ENCODE assay signal across 13 cellular contexts in the genomic region with DNA sequence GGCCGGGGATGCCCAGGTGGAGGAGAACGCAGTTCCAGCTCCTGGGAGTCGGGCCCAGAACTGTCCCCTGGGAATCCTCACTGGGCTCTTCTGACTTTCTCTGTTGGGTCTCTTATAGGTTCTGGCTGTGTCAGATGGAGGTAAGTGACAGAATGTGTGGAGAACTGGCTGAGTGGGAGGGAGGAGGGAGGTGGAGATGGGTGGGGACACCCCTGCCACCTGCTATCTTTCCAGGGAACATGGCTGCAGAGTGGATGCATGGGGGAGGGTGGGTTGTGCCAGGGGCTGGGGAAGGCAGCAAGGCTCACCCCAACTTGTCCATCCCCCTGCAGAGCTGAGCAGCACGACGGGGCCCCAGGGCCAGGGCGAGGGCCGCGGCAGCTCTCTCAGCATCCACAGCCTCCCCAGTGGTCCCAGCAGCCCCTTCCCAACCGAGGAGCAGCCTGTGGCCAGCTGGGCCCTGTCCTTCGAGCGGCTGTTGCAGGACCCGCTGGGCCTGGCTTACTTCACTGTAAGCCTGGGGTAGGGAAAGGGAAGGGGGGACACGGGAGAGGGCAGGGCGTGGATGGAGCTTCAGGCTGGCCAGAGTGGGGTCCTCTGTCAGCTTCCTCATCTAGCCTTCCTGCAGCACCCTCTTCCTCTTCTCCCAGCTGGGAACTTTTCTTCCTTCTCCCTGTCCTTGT. TPM values are rescaled to one million over a fixed set of nuclear protein-coding genes. Genes with fewer than 3 reads are reported as not detected.
DNase-seq lines count a peak whose midpoint lies in the region; ATAC-seq and TF ChIP-seq lines count a peak whose summit lies in the region.
"Had no signal": no experiment of that assay in that cellular context is flagged by ENCODE, and none has a peak within 500 bp of the region (broad histone marks: within the 10 kb centered on the region; RNA-seq: fewer than 3 reads in every experiment).

No MANE protein-coding gene starts in this region.

- WGBS in SK-N-SH (ENCODE audit: low lambda C conversion rate), result 71% methylated on average over 8 of the region's 14 CpGs

- H4K20me1 ChIP-seq in SK-N-SH (ENCODE audit: insufficient read depth), result no peaks in the 10 kb centered on the region

- H3K4me2 ChIP-seq in SK-N-SH, result peak overlapping the region; percentile 80

- H3F3A ChIP-seq in SK-N-SH (replicated peaks; ENCODE audit: insufficient read depth), result peaks cover 15% of the 10 kb centered on the region

- peak overlapping the region; percentile 89; the same call in 1 of the 2 replicates for H2AFZ ChIP-seq in SK-N-SH (ENCODE audit: low read depth)

- peak overlapping the region; percentile 79 to 93; a peak in 3 of 4 replicates for H3K27ac ChIP-seq in SK-N-SH (ENCODE audit: low read depth in 2 of 2, low read length in 1 of 2)
- peak overlapping the region; percentile 98 for H3K27ac ChIP-seq in rectal smooth muscle tissue (ENCODE audit: low read depth, low read length)

- no peak for TF ChIP-seq CTCF in SK-N-SH (IDR thresholded peaks at IDR 0.05)

- H3K9me2 ChIP-seq in SK-N-SH, result no peaks in the 10 kb centered on the region

- no peak for ATAC-seq in HG03432 (IDR thresholded peaks at IDR 0.05; ENCODE audit: unreplicated experiment)
- no peak for ATAC-seq in GM21619 (IDR thresholded peaks at IDR 0.05; ENCODE audit: unreplicated experiment)

- H3K4me1 ChIP-seq in ES-I3 (ENCODE audit: insufficient read depth, low read length), result peaks cover 32% of the 10 kb centered on the region
- H3K4me1 ChIP-seq in SK-N-SH (ENCODE audit: control insufficient read depth in 1 of 2, insufficient read depth in 2 of 2, low read depth in 1 of 2, low read length in 1 of 2), result peaks cover 11 to 40% of the 10 kb centered on the region in 2 experiments
- peaks cover 38% of the 10 kb centered on the region for H3K4me1 ChIP-seq in iPS-15b (ENCODE audit: control insufficient read depth, insufficient read depth, low read length)
- H3K4me1 ChIP-seq in rectal smooth muscle tissue (ENCODE audit: control insufficient read depth, insufficient read depth, low read length), result peaks cover 14% of the 10 kb centered on the region

- H3K4me3 ChIP-seq in SK-N-SH (ENCODE audit: low read depth in 2 of 2, low read length in 1 of 2) (no peak overlapping the region), iPS-15b (ENCODE audit: low read depth, low read length) (peak overlapping the region; percentile 77), rectal smooth muscle tissue (ENCODE audit: low read length) (peak overlapping the region; percentile 65)

- peak; percentile 63 for DNase-seq in SK-N-SH
- DNase-seq in NCI-H526 (lab: John Stamatoyannopoulos, UW), result no peak
- no peak for DNase-seq in NCI-H2029 (lab: John Stamatoyannopoulos, UW)
- DNase-seq: DMS53; effector CD4-positive, alpha-beta T cell; NCI-H226; stimulated activated CD4-positive, alpha-beta T cell treated with anti-CD3 and anti-CD28 coated beads, Interleukin-1b, Interleukin-23, amount 100 ng/mL, for 48 hours; T-helper 9 cell had no signal

- H3K36me3 ChIP-seq in ES-I3 (ENCODE audit: insufficient read depth, low read length) (no peaks in the 10 kb centered on the region), SK-N-SH (replicated peaks in 1 of 2; ENCODE audit: control insufficient read depth in 1 of 2, insufficient read depth in 2 of 2, low read length in 1 of 2) (no peaks in the 10 kb centered on the region), iPS-15b (ENCODE audit: control insufficient read depth, insufficient read depth, low read length) (peaks cover 7% of the 10 kb centered on the region), rectal smooth muscle tissue (ENCODE audit: control insufficient read depth, insufficient read depth, low read length) (peaks cover 3% of the 10 kb centered on the region)

- CTCF ChIA-PET in SK-N-SH (lab: Yijun Ruan, JAX), result interaction anchor here (1.2 to 2.4 kb wide), 8 partner anchors 10 to 91 kb away, joined by 4 to 14 read pairs (median 7); a partner anchor contains a TSS

- POLR2A ChIA-PET in SK-N-SH (lab: Yijun Ruan, JAX), result interaction anchor here (1.3 to 2.1 kb wide), 2 partner anchors 15 to 188 kb away, joined by 4 to 18 read pairs; a partner anchor contains a TSS

- H3K9me3 ChIP-seq in ES-I3 (ENCODE audit: control insufficient read depth, insufficient read depth, low read length) (no peaks in the 10 kb centered on the region), SK-N-SH (no peaks in the 10 kb centered on the region), iPS-15b (ENCODE audit: control insufficient read depth, insufficient read depth, low read length) (no peaks in the 10 kb centered on the region)

- H3K79me2 ChIP-seq in SK-N-SH (ENCODE audit: insufficient read depth), result no peaks in the 10 kb centered on the region

- no peak for TF ChIP-seq RAD21 in SK-N-SH (IDR thresholded peaks at IDR 0.05; ENCODE audit: low read length)

- no peak for TF ChIP-seq EP300 in SK-N-SH (IDR thresholded peaks at IDR 0.05; ENCODE audit: borderline replicate concordance in 1 of 2, low read depth in 1 of 2, low read length in 1 of 2)

- H3K9ac ChIP-seq in ES-I3 (ENCODE audit: low read depth, low read length) (peak overlapping the region; percentile 80), SK-N-SH (peak overlapping the region; percentile 70), iPS-15b (ENCODE audit: low read depth, low read length) (peak overlapping the region; percentile 57), rectal smooth muscle tissue (ENCODE audit: low read length) (peak overlapping the region; percentile 38)

- H3K27me3 ChIP-seq in SK-N-SH (ENCODE audit: insufficient read depth), result no peaks in the 10 kb centered on the region
- peaks cover 17% of the 10 kb centered on the region for H3K27me3 ChIP-seq in iPS-15b (ENCODE audit: control insufficient read depth, insufficient read depth, low read length)
- H3K27me3 ChIP-seq in rectal smooth muscle tissue (ENCODE audit: control insufficient read depth, insufficient read depth, low read length), result no peaks in the 10 kb centered on the region

TF ChIP-seq in SK-N-SH, 30 proteins besides CTCF, POLR2A, EP300 and RAD21:
- TF ChIP-seq, protein P1, sequence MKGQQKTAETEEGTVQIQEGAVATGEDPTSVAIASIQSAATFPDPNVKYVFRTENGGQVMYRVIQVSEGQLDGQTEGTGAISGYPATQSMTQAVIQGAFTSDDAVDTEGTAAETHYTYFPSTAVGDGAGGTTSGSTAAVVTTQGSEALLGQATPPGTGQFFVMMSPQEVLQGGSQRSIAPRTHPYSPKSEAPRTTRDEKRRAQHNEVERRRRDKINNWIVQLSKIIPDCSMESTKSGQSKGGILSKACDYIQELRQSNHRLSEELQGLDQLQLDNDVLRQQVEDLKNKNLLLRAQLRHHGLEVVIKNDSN (IDR thresholded peaks at IDR 0.05; ENCODE audit: borderline replicate concordance, low read depth), result no peak
- TF ChIP-seq TAF1 (IDR thresholded peaks at IDR 0.05; ENCODE audit: borderline replicate concordance, low read depth, low read length) (no peak), FOXM1 (IDR thresholded peaks at IDR 0.05; ENCODE audit: low read depth) (no peak), TCF12 (IDR thresholded peaks at IDR 0.05) (no peak), MEF2A (IDR thresholded peaks at IDR 0.05; ENCODE audit: borderline replicate concordance, low read depth) (no peak), FOXJ3 (CRISPR knock-in tag; IDR thresholded peaks at IDR 0.05) (no peak), YY1 (IDR thresholded peaks at IDR 0.05; ENCODE audit: low read depth) (no peak), RFX5 (IDR thresholded peaks at IDR 0.05; ENCODE audit: low read length) (no peak), NFIC (IDR thresholded peaks at IDR 0.05; ENCODE audit: borderline replicate concordance) (no peak)
- TF ChIP-seq, protein P2, sequence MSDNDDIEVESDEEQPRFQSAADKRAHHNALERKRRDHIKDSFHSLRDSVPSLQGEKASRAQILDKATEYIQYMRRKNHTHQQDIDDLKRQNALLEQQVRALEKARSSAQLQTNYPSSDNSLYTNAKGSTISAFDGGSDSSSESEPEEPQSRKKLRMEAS (IDR thresholded peaks at IDR 0.05; ENCODE audit: low read depth), result no peak

RNA-seq across cellular contexts. Expression of a gene that starts 8.3 kb away (rescaled TPM):
- polyA plus RNA-seq in SK-N-SH (2012; rRNA removed), result 26.5 and 27.6 TPM in 2 replicates
- polyA plus RNA-seq in SK-N-SH (2012; cell fraction: cytosol; rRNA removed), result 11.1 and 16.3 TPM in 2 replicates
- polyA plus RNA-seq in SK-N-SH (2012; cell fraction: nucleus; rRNA removed), result 31.0 and 67.8 TPM in 2 replicates

RNA-seq across cellular contexts. Expression of a gene that starts 14.5 kb away (rescaled TPM):
- polyA plus RNA-seq in SK-N-SH (2012; rRNA removed), result 380 and 500 TPM in 2 replicates
- 314 and 316 TPM in 2 replicates for polyA plus RNA-seq in SK-N-SH (2012; cell fraction: cytosol; rRNA removed)
- polyA plus RNA-seq in SK-N-SH (2012; cell fraction: nucleus; rRNA removed), result 380 and 476 TPM in 2 replicates

RNA-seq across cellular contexts. Expression of a gene that starts 18.2 kb away (rescaled TPM):
- 0.03 TPM in 1 of 2 replicates, not detected in the other for polyA plus RNA-seq in SK-N-SH (2012; rRNA removed)
- polyA plus RNA-seq in SK-N-SH (2012; cell fraction: cytosol; rRNA removed), result not detected in 2 replicates
- not detected in 2 replicates for polyA plus RNA-seq in SK-N-SH (2012; cell fraction: nucleus; rRNA removed)

RNA-seq across cellular contexts. Expression of a gene that starts 34.5 kb away (rescaled TPM):
- polyA plus RNA-seq in SK-N-SH (2012; rRNA removed), result not detected in 2 replicates
- not detected in 2 replicates for polyA plus RNA-seq in SK-N-SH (2012; cell fraction: cytosol; rRNA removed)
- polyA plus RNA-seq in SK-N-SH (2012; cell fraction: nucleus; rRNA removed), result not detected in 2 replicates

RNA-seq across cellular contexts. Expression of a gene that starts 43.4 kb away (rescaled TPM):
- polyA plus RNA-seq in SK-N-SH (2012; rRNA removed), result 3.8 and 4.3 TPM in 2 replicates
- polyA plus RNA-seq in SK-N-SH (2012; cell fraction: cytosol; rRNA removed), result 1.2 and 3.0 TPM in 2 replicates
- polyA plus RNA-seq in SK-N-SH (2012; cell fraction: nucleus; rRNA removed), result 8.5 and 16.3 TPM in 2 replicates

Comparison
In these comparisons a context has a peak if more than half of its experiments do, and no peak if none do; other contexts are left out.
1. H3K4me3 ChIP-seq: peak in iPS-15b (single experiment) and rectal smooth muscle tissue (single experiment); none in SK-N-SH (0 of 2).
2. Peak in every context shown above with its lines, with median percentiles within 50 percentile points of each other: H3K9ac ChIP-seq.